In the genomic region with DNA sequence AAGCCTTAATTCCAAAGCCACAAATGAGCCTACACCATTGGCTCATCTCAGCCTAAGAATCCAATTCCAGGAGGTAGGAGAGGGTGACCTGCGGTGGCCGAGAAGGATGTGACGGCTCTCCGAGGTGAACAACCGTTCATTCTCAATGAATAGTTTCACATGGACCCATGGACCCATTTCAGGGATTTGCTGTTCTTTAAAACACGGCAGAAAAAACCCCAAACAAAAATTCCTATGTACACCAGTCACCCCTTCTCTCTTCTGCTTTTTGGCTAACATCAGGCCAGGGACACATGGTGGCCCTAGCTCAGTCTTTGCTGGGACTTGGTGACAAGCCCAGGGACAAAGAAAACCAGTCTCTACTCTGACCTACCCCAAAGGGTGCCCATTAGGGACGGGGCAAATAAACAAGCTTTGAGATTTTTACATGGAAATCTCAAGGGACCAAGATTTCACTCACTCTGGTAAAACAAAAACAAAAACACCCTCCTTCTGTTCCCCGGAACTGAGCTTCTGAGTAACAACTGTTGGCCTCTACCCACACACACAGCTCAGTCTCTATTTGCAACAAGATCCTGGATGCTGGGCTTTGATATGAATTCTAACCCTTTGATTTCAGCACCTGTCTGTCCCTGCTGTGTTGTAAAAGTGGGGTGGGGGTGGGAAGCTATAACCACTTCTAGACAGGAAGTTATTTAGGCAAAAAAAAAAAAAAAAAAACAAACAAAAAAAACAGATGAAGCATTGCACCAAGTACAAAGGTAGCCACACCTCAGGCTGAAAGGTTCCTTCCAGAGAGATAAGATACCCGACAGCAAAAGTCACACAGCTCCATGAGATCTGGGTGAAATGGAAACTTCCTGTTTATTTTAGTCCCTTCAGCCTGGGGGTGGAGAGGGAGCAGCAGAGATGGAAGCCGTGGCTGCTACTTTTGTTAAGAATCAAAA, we compare ENCODE assay signal across 8 cellular contexts. TPM values are rescaled to one million over a fixed set of nuclear protein-coding genes. Genes with fewer than 3 reads are reported as not detected.
A peak's percentile ranks its signal among the peaks of the same experiment; 100 is the strongest.
DNase-seq lines count a peak whose midpoint lies in the region; ATAC-seq and TF ChIP-seq lines count a peak whose summit lies in the region.

No MANE protein-coding gene starts in this region.

- DNase-seq in Calu3 (peak; percentile 9), NCI-H146 (lab: John Stamatoyannopoulos, UW) (peak; percentile 60), naive B cell (no peak), NCI-H1105 treated with DMSO at 0.1 percent for 48 hours (lab: John Stamatoyannopoulos, UW) (no peak), inferior parietal cortex (ENCODE audit: extremely low spot score) (no peak)
- DNase-seq in activated naive CD8-positive, alpha-beta T cell treated with anti-CD3 and anti-CD28 coated beads for 36 hours, result no peak

- peak overlapping the region; percentile 24 for H3K4me3 Mint-ChIP-seq in Calu3 (ENCODE audit: low read depth, unreplicated experiment)
- peak overlapping the region; percentile 22 for H3K4me3 Mint-ChIP-seq in activated naive CD8-positive, alpha-beta T cell treated with anti-CD3 and anti-CD28 coated beads for 36 hours
- no peak overlapping the region for H3K4me3 Mint-ChIP-seq in naive B cell

- ATAC-seq in naive B cell (ENCODE audit: low read depth in 2 of 2), result no peak
- no peak for ATAC-seq in GM21447 (IDR thresholded peaks at IDR 0.05; ENCODE audit: unreplicated experiment)
- no peak for ATAC-seq in HG03571 (IDR thresholded peaks at IDR 0.05; ENCODE audit: unreplicated experiment)

- H3K27ac Mint-ChIP-seq in Calu3 (ENCODE audit: unreplicated experiment) (peak overlapping the region; percentile 87), naive B cell (peak overlapping the region in 4 of 6 donors; percentile 56 to 65 (median 64))
- peak overlapping the region; percentile 78 for H3K27ac Mint-ChIP-seq in activated naive CD8-positive, alpha-beta T cell treated with anti-CD3 and anti-CD28 coated beads for 36 hours

- BruUV-seq in Calu3 (replicated peaks; lab: Mats Ljungman, UMichigan), result TSS peak; percentile 77

- H3K9me3 Mint-ChIP-seq in Calu3 (ENCODE audit: low read depth, unreplicated experiment) (no peaks in the 10 kb centered on the region), naive B cell (no peaks in the 10 kb centered on the region)
- H3K9me3 Mint-ChIP-seq in activated naive CD8-positive, alpha-beta T cell treated with anti-CD3 and anti-CD28 coated beads for 36 hours, result no peaks in the 10 kb centered on the region

- peaks cover 24% of the 10 kb centered on the region for H3K4me1 Mint-ChIP-seq in Calu3 (ENCODE audit: low read depth, unreplicated experiment)
- H3K4me1 Mint-ChIP-seq in activated naive CD8-positive, alpha-beta T cell treated with anti-CD3 and anti-CD28 coated beads for 36 hours, result peaks cover 13% of the 10 kb centered on the region
- peaks cover 0 to 6% (median 0%) of the 10 kb centered on the region in 3 donors for H3K4me1 Mint-ChIP-seq in naive B cell

- CTCF ChIA-PET in Calu3 (lab: Charles Lee), result interaction anchor here (0.6 to 0.7 kb wide), 4 partner anchors 10 to 226 kb away, joined by 3 read pairs; no protein-coding TSS in a partner anchor

- no peak for TF ChIP-seq CTCF in Calu3 (IDR thresholded peaks at IDR 0.05; ENCODE audit: unreplicated experiment)

- H3K36me3 Mint-ChIP-seq in Calu3 (ENCODE audit: insufficient read depth, unreplicated experiment) (peaks cover 13% of the 10 kb centered on the region), naive B cell (no peaks in the 10 kb centered on the region)
- no peaks in the 10 kb centered on the region for H3K36me3 Mint-ChIP-seq in activated naive CD8-positive, alpha-beta T cell treated with anti-CD3 and anti-CD28 coated beads for 36 hours

- H3K27me3 Mint-ChIP-seq in Calu3 (ENCODE audit: unreplicated experiment) (no peaks in the 10 kb centered on the region), naive B cell (no peaks in the 10 kb centered on the region)
- no peaks in the 10 kb centered on the region for H3K27me3 Mint-ChIP-seq in activated naive CD8-positive, alpha-beta T cell treated with anti-CD3 and anti-CD28 coated beads for 36 hours

- intact Hi-C loops in Calu3 (cut with micrococcal nuclease; ENCODE audit: unreplicated experiment), result loop anchor here (10.0 kb wide), 1 partner anchor 48 kb away; a partner anchor contains a TSS

RNA-seq across cellular contexts. Expression of a gene that starts 49.0 kb away (rescaled TPM):
- 308 and 321 TPM in 2 replicates for total RNA-seq in Calu3 (2022)
- 100 to 1,000 TPM; 275 to 291 TPM for total RNA-seq in activated naive CD8-positive, alpha-beta T cell treated with anti-CD3 and anti-CD28 coated beads for 36 hours
- 100 to 1,000 TPM in 5 of 6 donors, 10 to 100 TPM in 1; 96.7 to 193 (median 158) TPM for polyA plus RNA-seq in naive B cell (ENCODE audit: low read depth in 6 of 6)

Comparison
In these comparisons a context has a peak if more than half of its experiments do, and no peak if none do; other contexts are left out.
1. DNase-seq: peak in Calu3 (single experiment) and NCI-H146 (single experiment); none in activated naive CD8-positive, alpha-beta T cell treated with anti-CD3 and anti-CD28 coated beads for 36 hours (single experiment), naive B cell (single experiment), NCI-H1105 treated with DMSO at 0.1 percent for 48 hours (single experiment) and inferior parietal cortex (single experiment).
2. H3K4me3 Mint-ChIP-seq: peak in Calu3 (single experiment) and activated naive CD8-positive, alpha-beta T cell treated with anti-CD3 and anti-CD28 coated beads for 36 hours (single experiment); none in naive B cell (0 of 8).
3. Peak in every context shown above with its lines, with median percentiles within 50 percentile points of each other: H3K27ac Mint-ChIP-seq.